In genomic region chr21:43766734-43767497, GRCh38 we compare ENCODE assay signal across 14 cellular contexts. TPM values are rescaled to one million over a fixed set of nuclear protein-coding genes. Genes with fewer than 3 reads are reported as not detected.
A peak's percentile ranks its signal among the peaks of the same experiment; 100 is the strongest.
DNase-seq lines count a peak whose midpoint lies in the region; ATAC-seq, FAIRE-seq and TF ChIP-seq lines count a peak whose summit lies in the region.
"Had no signal": no experiment of that assay in that cellular context is flagged by ENCODE, and none has a peak within 500 bp of the region (broad histone marks: within the 10 kb centered on the region; RNA-seq: fewer than 3 reads in every experiment).

No MANE protein-coding gene starts in this region.

- H3K4me2 ChIP-seq in H1 (ENCODE audit: insufficient read depth in 1 of 2, low read depth in 2 of 2, low read length in 2 of 2) = no peak overlapping the region

- no peak overlapping the region; the same call in 1 of the 2 replicates for H2BK20ac ChIP-seq in H1 (ENCODE audit: low read length)

- H3K4ac ChIP-seq in H1 (replicated peaks; ENCODE audit: insufficient read length, low read depth, low read length) = peak overlapping the region; percentile 99

- peak overlapping the region; percentile 98; the same call in 1 of the 2 replicates for H2BK12ac ChIP-seq in H1 (ENCODE audit: low read depth, low read length)

- peaks cover 0 to 3% of the 10 kb centered on the region in 2 experiments for H4K20me1 ChIP-seq in H1 (replicated peaks in 1 of 2; ENCODE audit: control insufficient read depth in 1 of 2, insufficient read depth in 2 of 2, low read length in 2 of 2)

- TF ChIP-seq EP300 in H1 (IDR thresholded peaks at IDR 0.05; ENCODE audit: borderline replicate concordance in 1 of 2, low read depth in 2 of 2, low read length in 2 of 2) = no peak

- H4K91ac ChIP-seq in H1 (replicated peaks; ENCODE audit: insufficient read length, low read length) = peak overlapping the region; percentile 98

- POLR2A ChIA-PET in H1 (lab: Charles Lee; ENCODE audit: partially characterized antibody) = interaction anchor here (0.6 to 2.1 kb wide), 6 partner anchors 8 to 504 kb away, joined by 3 to 7 read pairs (median 4); no protein-coding TSS in a partner anchor
- POLR2A ChIA-PET in activated CD4-positive, alpha-beta T cell treated with anti-CD3 and anti-CD28 coated beads, Interleukin-2, amount 10 ng/mL, durations not matched to agents 7 days and 5 days (lab: Charles Lee) = no interaction called here

- H3K56ac ChIP-seq in H1 (replicated peaks; ENCODE audit: insufficient read length, low read depth, low read length) = no peak overlapping the region

- no peak overlapping the region for H3K23ac ChIP-seq in H1 (ENCODE audit: insufficient read length)

- peak overlapping the region in 1 of 4 experiments; percentile 52; a peak in 2 of 7 replicates for H3K9ac ChIP-seq in H1 (replicated peaks in 1 of 4; ENCODE audit: extremely low read depth in 1 of 4, low read depth in 3 of 4, low read length in 3 of 4)

- H3K23me2 ChIP-seq in H1 (ENCODE audit: low read depth, low read length) = no peaks in the 10 kb centered on the region

- H3K27me3 Mint-ChIP-seq in progenitor cell of endocrine pancreas = no peaks in the 10 kb centered on the region
- H3K27me3 Mint-ChIP-seq in activated CD4-positive, alpha-beta T cell treated with anti-CD3 and anti-CD28 coated beads, Interleukin-2, amount 10 ng/mL, durations not matched to agents 7 days and 5 days = no peaks in the 10 kb centered on the region

- no peaks in the 10 kb centered on the region for H3K79me1 ChIP-seq in H1 (ENCODE audit: low read depth, low read length)

- TF ChIP-seq CTCF in H1 (IDR thresholded peaks at IDR 0.05; ENCODE audit: control extremely low read depth in 1 of 3, insufficient read depth in 1 of 3, low read depth in 1 of 3, low read length in 3 of 3) = no peak
- no peak for TF ChIP-seq CTCF in progenitor cell of endocrine pancreas (IDR thresholded peaks at IDR 0.05; ENCODE audit: unreplicated experiment)

- FAIRE-seq in H54 (lab: Jason Lieb, UNC) = no peak
- no peak for FAIRE-seq in H1 (lab: Jason Lieb, UNC)
- FAIRE-seq: islet of Langerhans had no signal

- H3K4me1 Mint-ChIP-seq in progenitor cell of endocrine pancreas (ENCODE audit: low read depth) = peaks cover 17% of the 10 kb centered on the region
- H3K4me1 Mint-ChIP-seq in activated CD4-positive, alpha-beta T cell treated with anti-CD3 and anti-CD28 coated beads, Interleukin-2, amount 10 ng/mL, durations not matched to agents 7 days and 5 days = peaks cover 6% of the 10 kb centered on the region

- H3K36me3 ChIP-seq in H1 (ENCODE audit: control insufficient read depth in 2 of 4, insufficient read depth in 4 of 4, low read length in 3 of 4) = no peaks in the 10 kb centered on the region; a peak in 1 of 8 replicates

- H3K36me3 Mint-ChIP-seq in progenitor cell of endocrine pancreas (ENCODE audit: insufficient read depth) = peaks cover 3% of the 10 kb centered on the region
- peaks cover 9% of the 10 kb centered on the region for H3K36me3 Mint-ChIP-seq in activated CD4-positive, alpha-beta T cell treated with anti-CD3 and anti-CD28 coated beads, Interleukin-2, amount 10 ng/mL, durations not matched to agents 7 days and 5 days (ENCODE audit: low read depth)

- peak overlapping the region; percentile 76 for H2AK5ac ChIP-seq in H1 (ENCODE audit: low read depth, low read length)

- H4K5ac ChIP-seq in H1 (ENCODE audit: insufficient read length, low read depth, low read length) = no peak overlapping the region

- H2AFZ ChIP-seq in H1 (ENCODE audit: low read length) = no peak overlapping the region

- no peak overlapping the region for H3K4me3 Mint-ChIP-seq in progenitor cell of endocrine pancreas (ENCODE audit: low read depth)
- no peak overlapping the region for H3K4me3 Mint-ChIP-seq in activated CD4-positive, alpha-beta T cell treated with anti-CD3 and anti-CD28 coated beads, Interleukin-2, amount 10 ng/mL, durations not matched to agents 7 days and 5 days
- H3K4me3 Mint-ChIP-seq: T-helper 1 cell treated with Interleukin-12 subunit alpha and Interleukin-12 subunit beta and Interleukin-4 antibody, amounts not matched to agents 30 μg/mL and 1 μg/mL, for 36 hours had no signal

- peak; percentile 32; the same call in 1 of the 2 replicates for TF ChIP-seq POLR2A in H54 (IDR thresholded peaks at IDR 0.05; ENCODE audit: low read depth, low read length)
- TF ChIP-seq POLR2A in H1 (IDR thresholded peaks at IDR 0.05; ENCODE audit: control extremely low read depth in 1 of 2, low read depth in 2 of 2, low read length in 2 of 2) = no peak

- DNase-seq in H54 (ENCODE audit: insufficient read length, low spot score) (no peak), NCI-H460 (ENCODE audit: extremely low read depth, low read depth) (peak; percentile 88), H1 (ENCODE audit: low read depth in 1 of 2, low spot score in 2 of 2) (no peak), progenitor cell of endocrine pancreas (ENCODE audit: low spot score, unreplicated experiment) (no peak)
- DNase-seq in activated CD4-positive, alpha-beta T cell treated with anti-CD3 and anti-CD28 coated beads for 48 hours = no peak
- DNase-seq in stimulated activated naive CD8-positive, alpha-beta T cell treated with anti-CD3 and anti-CD28 coated beads, Interleukin-15, Interleukin-2, amounts not matched to agents 100 U/mL and 50 U/mL, for 24 hours = no peak
- no peak for DNase-seq in activated CD4-positive, alpha-beta T cell treated with anti-CD3 and anti-CD28 coated beads, Interleukin-2, amount 10 ng/mL, durations not matched to agents 7 days and 5 days
- DNase-seq: activated CD4-positive, alpha-beta T cell treated with anti-CD3 and anti-CD28 coated beads, Interleukin-2, amount 50 U/mL, for 1 hour; activated effector memory CD4-positive, alpha-beta T cell treated with Interleukin-2 at 50 U/mL for 16 hours; stimulated activated CD4-positive, alpha-beta T cell treated with anti-CD3 and anti-CD28 coated beads, Interleukin-1b, Interleukin-23, amount 100 ng/mL, for 48 hours had no signal

- no peak for TF ChIP-seq RAD21 in H1 (IDR thresholded peaks at IDR 0.05 in 1 of 2, conservative IDR thresholded peaks at IDR 0.05 in 1 of 2; ENCODE audit: low read depth in 2 of 2, low read length in 2 of 2)

- no peak overlapping the region for H2BK120ac ChIP-seq in H1 (replicated peaks; ENCODE audit: low read depth, low read length)

- peak overlapping the region; percentile 22 for H4K8ac ChIP-seq in H1 (ENCODE audit: extremely low read depth, insufficient read depth, low read length)

- no peak overlapping the region for H3K14ac ChIP-seq in H1 (ENCODE audit: insufficient read length)

- peak overlapping the region; percentile 69 for H3K27ac Mint-ChIP-seq in progenitor cell of endocrine pancreas
- H3K27ac Mint-ChIP-seq in activated CD4-positive, alpha-beta T cell treated with anti-CD3 and anti-CD28 coated beads, Interleukin-2, amount 10 ng/mL, durations not matched to agents 7 days and 5 days = no peak overlapping the region
- H3K27ac Mint-ChIP-seq: T-helper 1 cell treated with Interleukin-12 subunit alpha and Interleukin-12 subunit beta and Interleukin-4 antibody, amounts not matched to agents 30 μg/mL and 1 μg/mL, for 36 hours had no signal

- WGBS in H1 (ENCODE audit: extremely low coverage in 1 of 2, insufficient coverage in 1 of 2, insufficient read length in 1 of 2, insufficient replicate concordance in 2 of 2, low coverage in 1 of 2, low lambda C conversion rate in 2 of 2, missing lambda C conversion rate in 1 of 2), 2 experiments = 92% methylated on average over 34 of the region's 34 CpGs; no CpG with 5 or more reads in 1 of the 2 experiments

- peak overlapping the region; percentile 98; the same call in 1 of the 2 replicates for H2BK15ac ChIP-seq in H1 (ENCODE audit: low read length)

- H3K9me3 ChIP-seq in H1 (ENCODE audit: insufficient read depth in 2 of 2, low read depth in 1 of 2, low read length in 1 of 2) = no peaks in the 10 kb centered on the region
- H3K9me3 ChIP-seq: gastroesophageal sphincter had no signal

- H3K27ac ChIP-seq in H1 (ENCODE audit: low read depth, low read length) = no peak overlapping the region

- H3K18ac ChIP-seq in H1 (ENCODE audit: extremely low read depth, low read length) = no peak overlapping the region

- peak overlapping the region; percentile 79 for H2BK5ac ChIP-seq in H1 (ENCODE audit: low read depth, low read length)

- no peak for ATAC-seq in stimulated activated naive CD8-positive, alpha-beta T cell treated with anti-CD3 and anti-CD28 coated beads, Interleukin-15, Interleukin-2, amounts not matched to agents 100 U/mL and 50 U/mL, for 24 hours
- ATAC-seq: gastroesophageal sphincter had no signal

- H3K79me2 ChIP-seq in H1 (ENCODE audit: control insufficient read depth in 1 of 2, insufficient read depth in 2 of 2, low read length in 2 of 2) = no peaks in the 10 kb centered on the region

- no peaks in the 10 kb centered on the region for H3K27me3 ChIP-seq in H1 (replicated peaks in 1 of 4; ENCODE audit: control insufficient read depth in 3 of 4, extremely low read depth in 1 of 4, insufficient read depth in 3 of 4, low read length in 3 of 4)
- H3K27me3 ChIP-seq: BLaER1 treated with 17β-estradiol and CSF1 and Interleukin-3, amounts not matched to agents 10 nM and 100 nM; gastroesophageal sphincter had no signal

- H3K4me1 ChIP-seq in H1 (replicated peaks in 1 of 4; ENCODE audit: control insufficient read depth in 3 of 4, insufficient read depth in 4 of 4, low read length in 3 of 4) = peaks cover 0 to 21% (median 13%) of the 10 kb centered on the region in 4 experiments; a peak in 6 of 7 replicates

- H3K9me3 Mint-ChIP-seq in progenitor cell of endocrine pancreas (ENCODE audit: low read depth) = no peaks in the 10 kb centered on the region
- peaks cover 4% of the 10 kb centered on the region for H3K9me3 Mint-ChIP-seq in activated CD4-positive, alpha-beta T cell treated with anti-CD3 and anti-CD28 coated beads, Interleukin-2, amount 10 ng/mL, durations not matched to agents 7 days and 5 days

- H3K4me3 ChIP-seq in H1 (ENCODE audit: extremely low read depth in 1 of 4, insufficient read depth in 2 of 4, low read depth in 3 of 4, low read length in 4 of 4) = no peak overlapping the region
- H3K4me3 ChIP-seq: gastroesophageal sphincter had no signal

- CTCF ChIA-PET in H1 (lab: Charles Lee; ENCODE audit: partially characterized antibody) = no interaction called here
- CTCF ChIA-PET in activated CD4-positive, alpha-beta T cell treated with anti-CD3 and anti-CD28 coated beads, Interleukin-2, amount 10 ng/mL, durations not matched to agents 7 days and 5 days (lab: Charles Lee) = interaction anchor here (0.6 to 1.0 kb wide), 5 partner anchors 11 to 88 kb away, joined by 3 to 4 read pairs (median 3); no protein-coding TSS in a partner anchor

RNA-seq across cellular contexts. Expression of gene CSTB, which starts 9.2 kb away (rescaled TPM):
- 30.5 and 32.8 TPM in 2 replicates for total RNA-seq in NCI-H460 (2014; rRNA removed; shearing (Covaris generic))
- 6.6 and 11.9 TPM in 2 replicates for polyA plus RNA-seq in NCI-H460 (2014; cell fraction: nucleus; rRNA removed)
- total RNA-seq in H1 (2021; fragmentation: NEBNext Ultra II Directional; extraction: Animal tissue kit (Norgen Biotek cat#: 25700)) = 53.8 and 54.5 TPM in 2 replicates
- polyA plus RNA-seq in H1 (2011; rRNA removed) = 63.1 and 64.1 TPM in 2 replicates
- polyA plus RNA-seq in H1 (2011; cell fraction: cytosol; rRNA removed) = 51.1 TPM
- 43.7 TPM for polyA plus RNA-seq in H1 (2011; cell fraction: nucleus; rRNA removed)
- 74.6 to 90.9 TPM (median 78.1 TPM) in 4 replicates for polyA plus RNA-seq in H1 (2012, experiment 1 of 2)
- 68.8 TPM for polyA plus RNA-seq in H1 (2012, experiment 2 of 2)
- polyA plus RNA-seq in H1 (2013, experiment 1 of 2) = 121 TPM
- polyA plus RNA-seq in H1 (2013, experiment 2 of 2) = 128 TPM
- polyA minus RNA-seq in H1 (2011; rRNA and poly(A)+ RNA removed) = 31.5 and 33.0 TPM in 2 replicates
- polyA minus RNA-seq in H1 (2011; cell fraction: cytosol; rRNA and poly(A)+ RNA removed) = 17.4 TPM
- polyA minus RNA-seq in H1 (2011; cell fraction: nucleus; rRNA and poly(A)+ RNA removed) = 15.0 TPM
- total RNA-seq in progenitor cell of endocrine pancreas = 42.0 and 42.6 TPM in 2 replicates
- 10 to 100 TPM; 44.4 to 48.7 TPM for total RNA-seq in activated CD4-positive, alpha-beta T cell treated with anti-CD3 and anti-CD28 coated beads, Interleukin-2, amount 10 ng/mL, durations not matched to agents 7 days and 5 days

RNA-seq across cellular contexts. Expression of gene RRP1, which starts 22.5 kb away (rescaled TPM):
- 23.3 and 24.9 TPM in 2 replicates for total RNA-seq in NCI-H460 (2014; rRNA removed; shearing (Covaris generic))
- 61.0 and 63.8 TPM in 2 replicates for polyA plus RNA-seq in NCI-H460 (2014; cell fraction: nucleus; rRNA removed)
- 54.3 and 55.2 TPM in 2 replicates for total RNA-seq in H1 (2021; fragmentation: NEBNext Ultra II Directional; extraction: Animal tissue kit (Norgen Biotek cat#: 25700))
- polyA plus RNA-seq in H1 (2011; rRNA removed) = 11.6 and 22.8 TPM in 2 replicates
- 30.9 TPM for polyA plus RNA-seq in H1 (2011; cell fraction: cytosol; rRNA removed)
- 73.1 TPM for polyA plus RNA-seq in H1 (2011; cell fraction: nucleus; rRNA removed)
- 44.1 to 55.7 TPM (median 49.9 TPM) in 4 replicates for polyA plus RNA-seq in H1 (2012, experiment 1 of 2)
- polyA plus RNA-seq in H1 (2012, experiment 2 of 2) = 36.7 TPM
- 34.0 TPM for polyA plus RNA-seq in H1 (2013, experiment 1 of 2)
- 32.3 TPM for polyA plus RNA-seq in H1 (2013, experiment 2 of 2)
- polyA minus RNA-seq in H1 (2011; rRNA and poly(A)+ RNA removed) = 23.5 and 28.3 TPM in 2 replicates
- 18.1 TPM for polyA minus RNA-seq in H1 (2011; cell fraction: cytosol; rRNA and poly(A)+ RNA removed)
- 53.8 TPM for polyA minus RNA-seq in H1 (2011; cell fraction: nucleus; rRNA and poly(A)+ RNA removed)
- total RNA-seq in progenitor cell of endocrine pancreas = 30.9 and 32.6 TPM in 2 replicates
- total RNA-seq in activated CD4-positive, alpha-beta T cell treated with anti-CD3 and anti-CD28 coated beads, Interleukin-2, amount 10 ng/mL, durations not matched to agents 7 days and 5 days = 10 to 100 TPM; 25.3 to 28.5 TPM

RNA-seq across cellular contexts. Expression of gene PDXK, which starts 48.0 kb away (rescaled TPM):
- 38.9 and 45.7 TPM in 2 replicates for total RNA-seq in NCI-H460 (2014; rRNA removed; shearing (Covaris generic))
- polyA plus RNA-seq in NCI-H460 (2014; cell fraction: nucleus; rRNA removed) = 35.1 and 38.7 TPM in 2 replicates
- total RNA-seq in H1 (2021; fragmentation: NEBNext Ultra II Directional; extraction: Animal tissue kit (Norgen Biotek cat#: 25700)) = 112 and 116 TPM in 2 replicates
- polyA plus RNA-seq in H1 (2011; rRNA removed) = 78.0 and 98.0 TPM in 2 replicates
- 101 TPM for polyA plus RNA-seq in H1 (2011; cell fraction: cytosol; rRNA removed)
- polyA plus RNA-seq in H1 (2011; cell fraction: nucleus; rRNA removed) = 89.3 TPM
- 67.6 to 101 TPM (median 96.1 TPM) in 4 replicates for polyA plus RNA-seq in H1 (2012, experiment 1 of 2)
- polyA plus RNA-seq in H1 (2012, experiment 2 of 2) = 57.4 TPM
- 51.4 TPM for polyA plus RNA-seq in H1 (2013, experiment 1 of 2)
- polyA plus RNA-seq in H1 (2013, experiment 2 of 2) = 46.9 TPM
- 109 and 120 TPM in 2 replicates for polyA minus RNA-seq in H1 (2011; rRNA and poly(A)+ RNA removed)
- polyA minus RNA-seq in H1 (2011; cell fraction: cytosol; rRNA and poly(A)+ RNA removed) = 67.0 TPM
- polyA minus RNA-seq in H1 (2011; cell fraction: nucleus; rRNA and poly(A)+ RNA removed) = 33.6 TPM
- 56.1 and 57.6 TPM in 2 replicates for total RNA-seq in progenitor cell of endocrine pancreas
- 10 to 100 TPM; 74.0 to 81.4 TPM for total RNA-seq in activated CD4-positive, alpha-beta T cell treated with anti-CD3 and anti-CD28 coated beads, Interleukin-2, amount 10 ng/mL, durations not matched to agents 7 days and 5 days
